31 cellular contexts compared by ENCODE assay signal in genomic region chr2:199902486-199903110, GRCh38.
"Had no signal": no experiment of that assay in that cellular context is flagged by ENCODE, and none has a peak within 500 bp of the region (broad histone marks: within the 10 kb centered on the region; RNA-seq: fewer than 3 reads in every experiment).

No MANE protein-coding gene starts in this region.

- H3K36me3 Mint-ChIP-seq: naive B cell had no signal

- H3K9me3 Mint-ChIP-seq: dendritic cell treated with granulocyte-macrophage colony-stimulating factor and Interleukin-4, amounts not matched to agents 40 ng/mL and 50 ng/mL, for 4 days; memory B cell; naive B cell; nephron progenitor cell; stimulated activated naive CD8-positive, alpha-beta T cell treated with anti-CD3 and anti-CD28 coated beads, Interleukin-15, Interleukin-2, amounts not matched to agents 100 ng/mL and 50 ng/mL, for 24 hours had no signal

- DNase-seq: colonic mucosa; effector memory CD4-positive, alpha-beta T cell; erythroblast; esophagus squamous epithelium; foreskin melanocyte; glutamatergic neuron; heart right ventricle; hippocampal formation; islet precursor cell; kidney glomerular epithelial cell; left colon; left ventricle myocardium superior; naive B cell; nephron progenitor cell; nucleus accumbens; ovary; posterior cingulate gyrus; psoas muscle; right cardiac atrium; small intestine; stimulated activated CD4-positive, alpha-beta T cell treated with anti-CD3 and anti-CD28 coated beads, Interleukin-15, amount 100 ng/mL, for 24 hours; stimulated activated CD4-positive, alpha-beta T cell treated with anti-CD3 and anti-CD28 coated beads, Interleukin-2, amount 100 ng/mL, for 48 hours; stimulated activated naive B cell treated with anti-CD40 and anti-IgM and Interleukin-4, amounts not matched to agents 10 μg/mL and 1 μg/mL and 100 μg/mL, for 72 hours; transverse colon; upper lobe of right lung; uterus had no signal

- H3K27ac Mint-ChIP-seq: dendritic cell treated with granulocyte-macrophage colony-stimulating factor and Interleukin-4, amounts not matched to agents 40 ng/mL and 50 ng/mL, for 4 days; memory B cell; naive B cell; nephron progenitor cell; stimulated activated naive B cell treated with anti-CD40 and anti-IgM and Interleukin-4, amounts not matched to agents 10 μg/mL and 1 μg/mL and 100 μg/mL, for 72 hours; stimulated activated naive CD8-positive, alpha-beta T cell treated with anti-CD3 and anti-CD28 coated beads, Interleukin-15, Interleukin-2, amounts not matched to agents 100 ng/mL and 50 ng/mL, for 24 hours had no signal

- H3K4me1 ChIP-seq: colonic mucosa, esophagus squamous epithelium, heart right ventricle, psoas muscle, transverse colon, upper lobe of right lung, uterus had no signal

- H3K4me3 Mint-ChIP-seq: dendritic cell treated with granulocyte-macrophage colony-stimulating factor and Interleukin-4, amounts not matched to agents 40 ng/mL and 50 ng/mL, for 4 days; memory B cell; naive B cell; nephron progenitor cell; stimulated activated naive B cell treated with anti-CD40 and anti-IgM and Interleukin-4, amounts not matched to agents 10 μg/mL and 1 μg/mL and 100 μg/mL, for 72 hours; stimulated activated naive CD8-positive, alpha-beta T cell treated with anti-CD3 and anti-CD28 coated beads, Interleukin-15, Interleukin-2, amounts not matched to agents 100 ng/mL and 50 ng/mL, for 24 hours had no signal

- H3K9me3 ChIP-seq: colonic mucosa, esophagus squamous epithelium, heart right ventricle, ovary, psoas muscle, thoracic aorta, transverse colon, upper lobe of right lung, uterus had no signal

- H3K27me3 ChIP-seq: colonic mucosa, esophagus squamous epithelium, heart right ventricle, ovary, transverse colon, upper lobe of right lung, uterus had no signal

- H3K36me3 ChIP-seq: colonic mucosa, esophagus squamous epithelium, heart right ventricle, ovary, thoracic aorta, transverse colon, upper lobe of right lung, uterus had no signal

- H3K27ac ChIP-seq: colonic mucosa, esophagus squamous epithelium, heart right ventricle, ovary, psoas muscle, thoracic aorta, transverse colon, upper lobe of right lung, uterus had no signal

- ATAC-seq: heart right ventricle; left colon; left ventricle myocardium superior; psoas muscle; right cardiac atrium; stimulated activated naive B cell treated with anti-CD40 and anti-IgM and Interleukin-4, amounts not matched to agents 10 μg/mL and 1 μg/mL and 100 μg/mL, for 72 hours; upper lobe of right lung had no signal

- H3K4me3 ChIP-seq: colonic mucosa, esophagus squamous epithelium, heart right ventricle, lung, ovary, psoas muscle, thoracic aorta, transverse colon, upper lobe of right lung, uterus had no signal

- H3K27me3 Mint-ChIP-seq: dendritic cell treated with granulocyte-macrophage colony-stimulating factor and Interleukin-4, amounts not matched to agents 40 ng/mL and 50 ng/mL, for 4 days; memory B cell; naive B cell; stimulated activated naive B cell treated with anti-CD40 and anti-IgM and Interleukin-4, amounts not matched to agents 10 μg/mL and 1 μg/mL and 100 μg/mL, for 72 hours had no signal

- H3K4me1 Mint-ChIP-seq: nephron progenitor cell had no signal
